14 cellular contexts compared by ENCODE assay signal in the genomic region with DNA sequence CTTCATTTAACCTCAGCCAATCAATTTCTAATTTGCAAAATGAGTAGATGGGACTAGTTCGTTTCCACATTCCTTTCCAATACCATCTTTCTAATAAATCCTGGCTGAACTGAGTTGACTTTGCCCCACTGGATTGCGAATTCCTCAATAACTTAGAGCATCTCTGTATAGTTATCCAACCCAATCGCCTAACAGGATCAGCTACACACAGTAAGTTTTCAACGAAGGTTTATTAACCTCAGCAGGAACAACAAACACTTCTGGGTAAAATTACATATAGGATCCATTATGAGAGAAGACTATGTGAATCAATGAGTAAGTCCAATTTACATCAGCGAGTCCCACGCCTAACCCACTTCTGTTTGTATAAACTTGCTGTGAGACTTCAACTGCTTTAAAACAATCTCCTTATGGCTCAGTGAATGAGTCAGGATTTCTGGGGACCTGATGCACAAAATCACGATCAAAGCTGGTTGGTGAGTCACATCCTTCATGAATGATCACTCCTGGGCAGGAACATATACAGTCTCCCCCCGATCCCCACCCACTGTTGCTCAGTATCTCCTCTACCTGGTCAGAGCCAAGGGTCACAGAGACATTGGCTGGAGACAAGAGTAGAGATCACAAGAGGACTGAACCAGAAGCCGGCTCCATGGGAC.
DNase-seq lines count a peak whose midpoint lies in the region; ATAC-seq, FAIRE-seq and TF ChIP-seq lines count a peak whose summit lies in the region.
"Had no signal": no experiment of that assay in that cellular context is flagged by ENCODE, and none has a peak within 500 bp of the region (broad histone marks: within the 10 kb centered on the region; RNA-seq: fewer than 3 reads in every experiment).

No MANE protein-coding gene starts in this region.

- H3K4me1 ChIP-seq in A549 (peaks cover 32% of the 10 kb centered on the region), mesodermal cell (ENCODE audit: control insufficient read depth, insufficient read depth, low read length, poor library complexity, severe bottlenecking) (peaks cover 3% of the 10 kb centered on the region), mesendoderm (ENCODE audit: control insufficient read depth, low read depth, low read length) (no peaks in the 10 kb centered on the region)

- no peak for TF ChIP-seq POLR2A in A549 (IDR thresholded peaks at IDR 0.05; ENCODE audit: low read length)

- no peak overlapping the region for H4K5ac ChIP-seq in mesendoderm (ENCODE audit: low read length)

- no peak overlapping the region for H2AK5ac ChIP-seq in mesendoderm (ENCODE audit: low read length)

- peak overlapping the region; percentile 60 to 62 for H3K27ac ChIP-seq in A549
- H3K27ac ChIP-seq in mesodermal cell (ENCODE audit: low read depth, low read length, severe bottlenecking) = peak overlapping the region; percentile 43
- H3K27ac ChIP-seq in mesendoderm (ENCODE audit: low read depth, low read length) = no peak overlapping the region

- ATAC-seq in A549 = peak; percentile 85 to 87
- ATAC-seq in HG03097 (IDR thresholded peaks at IDR 0.05; ENCODE audit: low FRiP score, unreplicated experiment) = no peak
- no peak for ATAC-seq in GM21576 (IDR thresholded peaks at IDR 0.05; ENCODE audit: unreplicated experiment)
- ATAC-seq: GM12878, T-cell had no signal

- H3K36me3 ChIP-seq in mesodermal cell (ENCODE audit: control insufficient read depth, insufficient read depth, low read length) (no peaks in the 10 kb centered on the region), mesendoderm (ENCODE audit: control insufficient read depth, insufficient read depth, low read length) (no peaks in the 10 kb centered on the region)

- no peak overlapping the region for H3K9ac ChIP-seq in mesendoderm (ENCODE audit: low read length)

- POLR2A ChIA-PET in A549 (lab: Yijun Ruan, JAX) = no interaction called here

- no peaks in the 10 kb centered on the region for H3K9me3 ChIP-seq in A549
- no peaks in the 10 kb centered on the region for H3K9me3 ChIP-seq in mesodermal cell (ENCODE audit: control insufficient read depth, low read length)

- no peak overlapping the region for H3K23ac ChIP-seq in mesendoderm (ENCODE audit: low read length)

- peak in 1 of 2 experiments; percentile 28; a peak in 1 of 5 replicates for TF ChIP-seq EP300 in A549 (IDR thresholded peaks at IDR 0.05)

- H2BK15ac ChIP-seq in mesendoderm (replicated peaks; ENCODE audit: low read depth) = no peak overlapping the region

- WGBS in A549 (ENCODE audit: missing lambda C conversion rate) = 16% methylated on average over 9 of the region's 9 CpGs
- WGBS in mesodermal cell (ENCODE audit: insufficient coverage in 2 of 2), 2 experiments = 82 to 85% methylated on average over 5 to 6 of the region's 9 CpGs
- no CpG with 5 or more reads among the region's 9 CpGs for WGBS in mesendoderm (ENCODE audit: extremely low coverage, insufficient coverage, low lambda C conversion rate)

- H3K4me2 ChIP-seq in A549 (peak overlapping the region; percentile 42), mesendoderm (ENCODE audit: low read length) (no peak overlapping the region)

- peak; percentile 28 for FAIRE-seq in A549 (lab: Jason Lieb, UNC)
- FAIRE-seq: GM12878, islet of Langerhans had no signal

- TF ChIP-seq RAD21 in A549 (conservative IDR thresholded peaks at IDR 0.05 in 1 of 2, IDR thresholded peaks at IDR 0.05 in 1 of 2) = no peak

- no peak overlapping the region for H2BK120ac ChIP-seq in mesendoderm (ENCODE audit: low read depth, low read length)

- in situ Hi-C loops in Caki2 (cut with HindIII; ENCODE audit: low pct_unique_long_range_greater_than_20kb, low sequenced_read_pairs) = no loop called here

- H3K18ac ChIP-seq in mesendoderm (ENCODE audit: low read length) = no peak overlapping the region

- H3K79me1 ChIP-seq in mesendoderm (ENCODE audit: low read length) = no peaks in the 10 kb centered on the region

- no peak overlapping the region for H3K56ac ChIP-seq in mesendoderm (ENCODE audit: low read length)

- H3K79me2 ChIP-seq in mesendoderm (ENCODE audit: control insufficient read depth, insufficient read depth, low read length) = no peaks in the 10 kb centered on the region

- TF ChIP-seq CTCF in A549 (IDR thresholded peaks at IDR 0.05) = no peak

- H3K4me3 ChIP-seq in A549 = no peak overlapping the region
- no peak overlapping the region for H3K4me3 ChIP-seq in mesodermal cell (ENCODE audit: extremely low read depth, insufficient read depth, low read length, poor library complexity, severe bottlenecking)
- H3K4me3 ChIP-seq in mesendoderm (ENCODE audit: low read length) = no peak overlapping the region
- H3K4me3 ChIP-seq: GM12878 had no signal

- CTCF ChIA-PET in A549 (lab: Yijun Ruan, JAX) = no interaction called here

- H4K8ac ChIP-seq in mesendoderm (ENCODE audit: low read depth, low read length) = no peak overlapping the region

- no peak overlapping the region for H2BK5ac ChIP-seq in mesendoderm (ENCODE audit: low read length)

- H3K4ac ChIP-seq in mesendoderm (ENCODE audit: low read depth, low read length) = no peak overlapping the region

- H3K27me3 ChIP-seq in mesendoderm (ENCODE audit: insufficient read depth, low read length, poor library complexity) = no peaks in the 10 kb centered on the region

- DNase-seq in A549 (ENCODE audit: low read depth in 1 of 2, low spot score in 1 of 2) (peak; percentile 35 to 76), Caki2 (ENCODE audit: low read depth) (peak; percentile 73), mesendoderm (no peak)
- peak; percentile 37 to 53 for DNase-seq in activated T-cell treated with anti-CD3 and anti-CD28 coated beads, Interleukin-2, amount 50 U/mL, for 48 hours
- DNase-seq: caudate nucleus, KBM-7, NCI-H2029, nephron progenitor cell, T-cell had no signal

TF ChIP-seq in A549, 52 proteins besides CTCF, POLR2A, EP300 and RAD21:
- TF ChIP-seq FOSL2 (IDR thresholded peaks at IDR 0.05) (peak; percentile 66; the same call in 1 of the 2 replicates), FOSL2 (CRISPR knock-in tag; IDR thresholded peaks at IDR 0.05) (peak; percentile 56; the same call in 1 of the 2 replicates), JUNB (IDR thresholded peaks at IDR 0.05) (peak; percentile 80), NR3C1 (IDR thresholded peaks at IDR 0.05) (no peak), CBX8 (IDR thresholded peaks at IDR 0.05) (no peak), GATA3 (IDR thresholded peaks at IDR 0.05; ENCODE audit: borderline replicate concordance) (peak; percentile 35; the same call in 1 of the 2 replicates), JUN (IDR thresholded peaks at IDR 0.05) (peak in 1 of 2 experiments; percentile 22; a peak in 1 of 5 replicates)
- TF ChIP-seq, protein P1, sequence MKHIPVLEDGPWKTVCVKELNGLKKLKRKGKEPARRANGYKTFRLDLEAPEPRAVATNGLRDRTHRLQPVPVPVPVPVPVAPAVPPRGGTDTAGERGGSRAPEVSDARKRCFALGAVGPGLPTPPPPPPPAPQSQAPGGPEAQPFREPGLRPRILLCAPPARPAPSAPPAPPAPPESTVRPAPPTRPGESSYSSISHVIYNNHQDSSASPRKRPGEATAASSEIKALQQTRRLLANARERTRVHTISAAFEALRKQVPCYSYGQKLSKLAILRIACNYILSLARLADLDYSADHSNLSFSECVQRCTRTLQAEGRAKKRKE (CRISPR knock-in tag; IDR thresholded peaks at IDR 0.05; ENCODE audit: low read depth) = no peak
- TF ChIP-seq, protein P2, sequence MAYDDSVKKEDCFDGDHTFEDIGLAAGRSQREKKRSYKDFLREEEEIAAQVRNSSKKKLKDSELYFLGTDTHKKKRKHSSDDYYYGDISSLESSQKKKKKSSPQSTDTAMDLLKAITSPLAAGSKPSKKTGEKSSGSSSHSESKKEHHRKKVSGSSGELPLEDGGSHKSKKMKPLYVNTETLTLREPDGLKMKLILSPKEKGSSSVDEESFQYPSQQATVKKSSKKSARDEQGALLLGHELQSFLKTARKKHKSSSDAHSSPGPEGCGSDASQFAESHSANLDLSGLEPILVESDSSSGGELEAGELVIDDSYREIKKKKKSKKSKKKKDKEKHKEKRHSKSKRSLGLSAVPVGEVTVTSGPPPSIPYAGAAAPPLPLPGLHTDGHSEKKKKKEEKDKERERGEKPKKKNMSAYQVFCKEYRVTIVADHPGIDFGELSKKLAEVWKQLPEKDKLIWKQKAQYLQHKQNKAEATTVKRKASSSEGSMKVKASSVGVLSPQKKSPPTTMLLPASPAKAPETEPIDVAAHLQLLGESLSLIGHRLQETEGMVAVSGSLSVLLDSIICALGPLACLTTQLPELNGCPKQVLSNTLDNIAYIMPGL (CRISPR knock-in tag; IDR thresholded peaks at IDR 0.05; ENCODE audit: borderline replicate concordance) = no peak
- TF ChIP-seq, protein P3, sequence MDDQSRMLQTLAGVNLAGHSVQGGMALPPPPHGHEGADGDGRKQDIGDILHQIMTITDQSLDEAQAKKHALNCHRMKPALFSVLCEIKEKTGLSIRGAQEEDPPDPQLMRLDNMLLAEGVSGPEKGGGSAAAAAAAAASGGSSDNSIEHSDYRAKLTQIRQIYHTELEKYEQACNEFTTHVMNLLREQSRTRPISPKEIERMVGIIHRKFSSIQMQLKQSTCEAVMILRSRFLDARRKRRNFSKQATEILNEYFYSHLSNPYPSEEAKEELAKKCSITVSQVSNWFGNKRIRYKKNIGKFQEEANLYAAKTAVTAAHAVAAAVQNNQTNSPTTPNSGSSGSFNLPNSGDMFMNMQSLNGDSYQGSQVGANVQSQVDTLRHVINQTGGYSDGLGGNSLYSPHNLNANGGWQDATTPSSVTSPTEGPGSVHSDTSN (IDR thresholded peaks at IDR 0.05) = no peak

Comparison
In these comparisons a context has a peak if more than half of its experiments do, and no peak if none do; other contexts are left out.
1. ATAC-seq: peak in A549 (2 of 2); none in HG03097 (single experiment) and GM21576 (single experiment).